9 cellular contexts compared by ENCODE assay signal in the genomic region with DNA sequence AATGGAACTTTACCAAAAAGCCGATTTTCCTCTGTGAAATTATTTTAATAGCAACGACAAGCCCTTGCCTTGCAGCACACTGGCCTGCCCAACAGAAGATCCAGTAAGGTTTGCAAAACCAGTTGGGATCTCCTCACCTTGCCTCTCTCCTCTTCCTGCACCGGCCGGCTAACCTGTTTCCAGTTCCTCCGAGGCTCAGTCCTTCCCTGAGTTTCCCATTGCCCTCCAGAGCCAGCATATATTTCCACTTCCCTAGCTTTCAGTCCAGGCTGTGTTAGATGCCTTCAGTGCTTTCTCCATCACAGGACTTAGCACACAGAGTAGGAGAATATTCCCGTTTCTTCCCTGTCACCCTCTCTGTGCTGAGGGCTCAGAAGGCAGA.
DNase-seq lines count a peak whose midpoint lies in the region; ATAC-seq and TF ChIP-seq lines count a peak whose summit lies in the region.
"Had no signal": no experiment of that assay in that cellular context is flagged by ENCODE, and none has a peak within 500 bp of the region (broad histone marks: within the 10 kb centered on the region; RNA-seq: fewer than 3 reads in every experiment).

No MANE protein-coding gene starts in this region.

- H3K9ac ChIP-seq in H9 (ENCODE audit: extremely low read depth, insufficient read length, low read length): no peak overlapping the region

- H4K8ac ChIP-seq in H9 (replicated peaks; ENCODE audit: insufficient read length, low read depth, low read length): no peak overlapping the region

- no peak overlapping the region for H4K91ac ChIP-seq in H9 (ENCODE audit: insufficient read length, low read depth, low read length)

- H3K27me3 Mint-ChIP-seq in H9 (ENCODE audit: low read depth) (peaks cover 62% of the 10 kb centered on the region), progenitor cell of endocrine pancreas (peaks cover 24% of the 10 kb centered on the region)

- no peak for TF ChIP-seq POLR2A in Peyer's patch (IDR thresholded peaks at IDR 0.05)

- WGBS in H9 (ENCODE audit: extremely low coverage, insufficient read length, low lambda C conversion rate): no CpG with 5 or more reads among the region's 6 CpGs

- no peak overlapping the region for H2BK20ac ChIP-seq in H9 (ENCODE audit: low read depth, low read length, poor library complexity, severe bottlenecking)

- H3T11ph ChIP-seq in H9 (ENCODE audit: low read length): no peak overlapping the region

- H3K79me1 ChIP-seq in H9 (ENCODE audit: insufficient read depth, low read depth, low read length, poor library complexity, severe bottlenecking): no peaks in the 10 kb centered on the region

- no peak overlapping the region for H2AFZ ChIP-seq in H9 (ENCODE audit: low read length)

- H3K9me3 ChIP-seq in H9 (ENCODE audit: control insufficient read depth, low read depth, low read length): no peaks in the 10 kb centered on the region
- H3K9me3 ChIP-seq in Peyer's patch: no peaks in the 10 kb centered on the region

- H3K23ac ChIP-seq in H9 (ENCODE audit: insufficient read length, low read depth, low read length): no peak overlapping the region

- H3K36me3 ChIP-seq in Peyer's patch: no peaks in the 10 kb centered on the region

- H3K23me2 ChIP-seq in H9 (ENCODE audit: insufficient read length, low read depth, low read length, poor library complexity, severe bottlenecking): peaks cover 11% of the 10 kb centered on the region

- H3K27ac ChIP-seq in H9 (ENCODE audit: insufficient read length, low read depth, low read length) (no peak overlapping the region), Peyer's patch (no peak overlapping the region)

- H4K20me1 ChIP-seq in H9 (ENCODE audit: control insufficient read depth, insufficient read depth, insufficient read length): no peaks in the 10 kb centered on the region

- no peak overlapping the region for H2BK15ac ChIP-seq in H9 (ENCODE audit: low read depth, low read length)

- H3K79me2 ChIP-seq in H9 (ENCODE audit: insufficient read depth, low read length): no peaks in the 10 kb centered on the region

- H3K27me3 ChIP-seq in H9 (ENCODE audit: insufficient read depth, low read length): peaks cover 2% of the 10 kb centered on the region; the same call in 1 of the 2 replicates
- no peaks in the 10 kb centered on the region for H3K27me3 ChIP-seq in Peyer's patch

- H3K18ac ChIP-seq in H9 (ENCODE audit: insufficient read length, low read depth, low read length): no peak overlapping the region

- H3K4ac ChIP-seq in H9 (ENCODE audit: low read depth, low read length): no peak overlapping the region

- no peak overlapping the region for H2BK12ac ChIP-seq in H9 (ENCODE audit: insufficient read length, low read depth, low read length)

- H3K4me1 ChIP-seq in H9 (ENCODE audit: insufficient read depth, low read length) (peaks cover 9% of the 10 kb centered on the region), Peyer's patch (peaks cover 0 to 7% (median 0%) of the 10 kb centered on the region in 4 donors)

- H3K9me3 Mint-ChIP-seq in H9 (peaks cover 12 to 14% of the 10 kb centered on the region in 2 experiments), progenitor cell of endocrine pancreas (ENCODE audit: low read depth) (no peaks in the 10 kb centered on the region)
- H3K9me3 Mint-ChIP-seq: central memory CD8-positive, alpha-beta T cell had no signal

- no peak overlapping the region for H2AK5ac ChIP-seq in H9 (ENCODE audit: insufficient read length, low read length)

- H3K27ac Mint-ChIP-seq in H9 (no peak overlapping the region; a peak in 1 of 7 replicates), progenitor cell of endocrine pancreas (peak overlapping the region; percentile 73)

- peaks cover 28 to 38% of the 10 kb centered on the region in 2 experiments for H3K4me1 Mint-ChIP-seq in H9
- H3K4me1 Mint-ChIP-seq in progenitor cell of endocrine pancreas (ENCODE audit: low read depth): peaks cover 5% of the 10 kb centered on the region

- peaks cover 2 to 11% (median 4%) of the 10 kb centered on the region in 3 experiments; a peak in 4 of 7 replicates for H3K36me3 Mint-ChIP-seq in H9 (ENCODE audit: insufficient read depth in 1 of 3, low read depth in 3 of 3)
- H3K36me3 Mint-ChIP-seq in progenitor cell of endocrine pancreas (ENCODE audit: insufficient read depth): no peaks in the 10 kb centered on the region

- no peak for DNase-seq in H9
- no peak for DNase-seq in Peyer's patch
- DNase-seq in fibroblast of villous mesenchyme (ENCODE audit: low read depth): no peak
- no peak for DNase-seq in progenitor cell of endocrine pancreas (ENCODE audit: low spot score, unreplicated experiment)
- no peak for DNase-seq in pons (ENCODE audit: low spot score)
- DNase-seq in activated T-cell treated with anti-CD3 and anti-CD28 coated beads for 4 hours: no peak

- H3K4me3 Mint-ChIP-seq in H9 (peak overlapping the region; percentile 72 to 85), progenitor cell of endocrine pancreas (ENCODE audit: low read depth) (peak overlapping the region; percentile 68)
- H3K4me3 Mint-ChIP-seq: central memory CD8-positive, alpha-beta T cell had no signal

- peak overlapping the region; percentile 88 for H3K4me2 ChIP-seq in H9 (ENCODE audit: insufficient read depth, insufficient read length, low read length)

- H4K5ac ChIP-seq in H9 (ENCODE audit: insufficient read length, low read depth, low read length): no peak overlapping the region

- no peak overlapping the region for H3K56ac ChIP-seq in H9 (ENCODE audit: insufficient read length, low read depth, low read length)

- no peak overlapping the region for H3K14ac ChIP-seq in H9 (ENCODE audit: insufficient read depth, low read length)

- no peak overlapping the region for H2BK120ac ChIP-seq in H9 (ENCODE audit: low read depth, low read length, poor library complexity, severe bottlenecking)

- ATAC-seq in GM21447 (IDR thresholded peaks at IDR 0.05; ENCODE audit: unreplicated experiment) (no peak), GM18502 (IDR thresholded peaks at IDR 0.05; ENCODE audit: poor library complexity, unreplicated experiment) (no peak)

- TF ChIP-seq CTCF in H9 (conservative IDR thresholded peaks at IDR 0.05): no peak
- no peak for TF ChIP-seq CTCF in Peyer's patch (IDR thresholded peaks at IDR 0.05)
- no peak for TF ChIP-seq CTCF in fibroblast of villous mesenchyme (IDR thresholded peaks at IDR 0.05; ENCODE audit: insufficient read depth, low read depth, low read length)
- no peak for TF ChIP-seq CTCF in progenitor cell of endocrine pancreas (IDR thresholded peaks at IDR 0.05; ENCODE audit: unreplicated experiment)

- H3K4me3 ChIP-seq in Peyer's patch (peak overlapping the region in 3 of 4 donors; percentile 35 to 60 (median 58)), fibroblast of villous mesenchyme (ENCODE audit: low read depth, low read length) (peak overlapping the region; percentile 85)

- no peak overlapping the region for H2BK5ac ChIP-seq in H9 (ENCODE audit: insufficient read length, low read length)
